ENCODE assay signal across 17 cellular contexts in the genomic region with DNA sequence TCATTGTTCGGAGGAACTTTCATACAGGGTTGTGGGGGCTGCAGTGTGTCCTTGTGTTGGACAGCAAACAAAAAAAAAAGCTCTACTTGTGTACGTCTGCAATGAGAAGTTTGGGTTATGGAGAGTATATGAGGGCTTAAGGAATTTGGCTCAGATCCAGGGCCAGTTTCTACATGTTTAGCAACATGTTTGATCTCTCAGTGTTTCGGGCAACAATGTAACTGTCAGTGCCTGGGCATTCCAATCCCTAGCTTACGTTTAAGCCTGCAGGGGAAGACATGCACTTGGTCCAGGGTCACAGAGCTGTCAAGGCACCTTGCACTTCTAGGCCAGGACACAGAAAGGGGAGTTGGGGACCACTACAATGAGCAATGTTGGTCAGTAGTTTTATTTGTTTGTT.
"Had no signal": no experiment of that assay in that cellular context is flagged by ENCODE, and none has a peak within 500 bp of the region (broad histone marks: within the 10 kb centered on the region; RNA-seq: fewer than 3 reads in every experiment).

No MANE protein-coding gene starts in this region.

- DNase-seq: activated CD4-positive, CD25-positive, alpha-beta regulatory T cell; activated naive CD4-positive, alpha-beta T cell treated with anti-CD3 and anti-CD28 coated beads, Interleukin-2, amount 50 U/mL, for 16 hours; activated T-cell treated with anti-CD3 and anti-CD28 coated beads, Interleukin-2, amount 50 U/mL, for 1 hour; amygdala; endodermal cell; esophagus squamous epithelium; hippocampal formation; occipital lobe; spleen; stimulated activated CD4-positive, alpha-beta T cell treated with anti-CD3 and anti-CD28 coated beads, Interleukin-1b, Interleukin-23, amount 100 ng/mL, for 48 hours; stimulated activated naive B cell treated with anti-CD40 and anti-IgM and Interleukin-4, amounts not matched to agents 10 μg/mL and 1 μg/mL and 100 μg/mL, for 72 hours; substantia nigra; T-helper 2 cell; upper lobe of right lung had no signal

- H3K4me3 ChIP-seq: esophagus squamous epithelium, gastroesophageal sphincter, spleen, upper lobe of right lung had no signal

- H3K4me1 ChIP-seq: spleen, upper lobe of right lung had no signal

- H3K9me3 ChIP-seq: esophagus squamous epithelium had no signal

- H3K27ac ChIP-seq: gastroesophageal sphincter, spleen, upper lobe of right lung had no signal

- H3K27me3 ChIP-seq: esophagus squamous epithelium, gastroesophageal sphincter, spleen, upper lobe of right lung had no signal

- ATAC-seq: gastroesophageal sphincter; natural killer cell treated with Interleukin-12 subunit alpha and Interleukin-12 subunit beta and Interleukin-15 and Interleukin-18, amount 100 ng/mL, for 72 hours; sciatic nerve; stimulated activated naive B cell treated with anti-CD40 and anti-IgM and Interleukin-4, amounts not matched to agents 10 μg/mL and 1 μg/mL and 100 μg/mL, for 72 hours; upper lobe of right lung had no signal
